Comparison of ENCODE assay signal across 33 cellular contexts in the genomic region with DNA sequence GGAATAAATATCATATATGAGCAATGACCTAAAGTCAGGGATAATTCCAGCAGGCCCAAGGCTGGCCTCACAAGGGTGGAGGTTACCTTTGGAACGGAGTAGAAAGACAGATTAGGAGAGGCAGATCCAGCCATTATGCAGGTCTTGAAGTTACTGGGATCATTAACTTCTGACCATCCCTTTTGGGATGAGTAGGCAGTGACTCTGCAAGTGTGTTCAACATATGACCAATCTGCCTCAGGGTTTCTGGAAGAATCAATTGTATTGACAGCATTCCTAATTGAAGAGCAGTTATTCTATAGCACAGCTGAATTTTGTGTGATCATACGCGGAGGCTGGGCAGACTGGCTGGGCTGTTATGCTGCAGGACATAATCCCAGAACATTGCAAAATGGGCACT.
A peak's percentile ranks its signal among the peaks of the same experiment; 100 is the strongest.
DNase-seq lines count a peak whose midpoint lies in the region; ATAC-seq, FAIRE-seq and TF ChIP-seq lines count a peak whose summit lies in the region.
"Had no signal": no experiment of that assay in that cellular context is flagged by ENCODE, and none has a peak within 500 bp of the region (broad histone marks: within the 10 kb centered on the region; RNA-seq: fewer than 3 reads in every experiment).

No MANE protein-coding gene starts in this region.

- H3K27me3 ChIP-seq in hepatocyte (no peaks in the 10 kb centered on the region), pancreas (no peaks in the 10 kb centered on the region)
- H3K27me3 ChIP-seq: stomach, thyroid gland had no signal

- H3K4me3 Mint-ChIP-seq in immature natural killer cell, result no peak overlapping the region
- H3K4me3 Mint-ChIP-seq: neural crest cell had no signal

- H3K4me1 ChIP-seq in hepatocyte (ENCODE audit: insufficient read depth) (peaks cover 15% of the 10 kb centered on the region), pancreas (peaks cover 7 to 24% (median 18%) of the 10 kb centered on the region in 3 donors)
- H3K4me1 ChIP-seq: thyroid gland had no signal

- H3K4me3 ChIP-seq in hepatocyte, result no peak overlapping the region
- H3K4me3 ChIP-seq in pancreas, result no peak overlapping the region
- H3K4me3 ChIP-seq: coronary artery, K562, lung, stomach, thyroid gland had no signal

- H3K27ac ChIP-seq in VCaP (peak overlapping the region; percentile 57), hepatocyte (peak overlapping the region; percentile 72), pancreas (peak overlapping the region in 2 of 4 donors; percentile 39 to 44)
- H3K27ac ChIP-seq: coronary artery, stomach, thyroid gland had no signal

- no peak overlapping the region for H2AFZ ChIP-seq in hepatocyte

- no peaks in the 10 kb centered on the region for H3K79me2 ChIP-seq in hepatocyte

- intact Hi-C loops in pancreas (cut with DNase I), result no loop called here

- DNase-seq in ELR (ENCODE audit: low read depth), result peak; percentile 41
- no peak for DNase-seq in hepatocyte (ENCODE audit: low spot score)
- DNase-seq in pancreas, result no peak
- no peak for DNase-seq in GM19240 (ENCODE audit: insufficient read length, low spot score)
- DNase-seq in HCEC 1CT, result no peak
- no peak for DNase-seq in immature natural killer cell
- DNase-seq: activated CD4-positive, alpha-beta T cell treated with anti-CD3 and anti-CD28 coated beads for 4 hours; activated CD8-positive, alpha-beta memory T cell treated with anti-CD3 and anti-CD28 coated beads for 24 hours; activated effector memory CD4-positive, alpha-beta T cell treated with Interleukin-2 at 50 U/mL for 16 hours; activated T-cell treated with anti-CD3 and anti-CD28 coated beads for 4 hours; Calu3; DMS79; effector CD8-positive, alpha-beta T cell; GDM1; kidney; NCI-H1092; NCI-H1694 treated with DMSO at 0.1 percent for 48 hours; NCI-H510A; right cardiac atrium; Right ventricle myocardium superior; stimulated activated CD4-positive, alpha-beta T cell treated with anti-CD3 and anti-CD28 coated beads, Interleukin-12 subunit alpha, Interleukin-12 subunit beta, amount 100 ng/mL, for 4 hours; stimulated activated CD4-positive, alpha-beta T cell treated with anti-CD3 and anti-CD28 coated beads, Interleukin-2, amount 100 ng/mL, for 48 hours; T-helper 2 cell had no signal

- FAIRE-seq in pancreas (lab: Jason Lieb, UNC), result no peak
- FAIRE-seq: A204.1, K562, kidney had no signal

- no peak overlapping the region for H3K27ac Mint-ChIP-seq in immature natural killer cell
- H3K27ac Mint-ChIP-seq: activated naive CD4-positive, alpha-beta T cell treated with anti-CD3 and anti-CD28 coated beads, Interleukin-2, amount 50 U/mL, for 72 hours had no signal

- no peaks in the 10 kb centered on the region for H3K36me3 ChIP-seq in hepatocyte (replicated peaks; ENCODE audit: insufficient read depth, low read depth)
- H3K36me3 ChIP-seq in pancreas, result no peaks in the 10 kb centered on the region
- H3K36me3 ChIP-seq: stomach, thyroid gland had no signal

- ATAC-seq in pancreas (peak in 3 of 4 donors; percentile 13 to 22 (median 18)), HG03439 (IDR thresholded peaks at IDR 0.05; ENCODE audit: unreplicated experiment) (no peak)
- ATAC-seq: activated naive CD4-positive, alpha-beta T cell treated with anti-CD3 and anti-CD28 coated beads, Interleukin-2, amount 50 U/mL, for 72 hours; K562; right cardiac atrium had no signal

- no peaks in the 10 kb centered on the region for H3K9me2 ChIP-seq in hepatocyte (replicated peaks; ENCODE audit: insufficient read depth)

- peaks cover 0 to 7% (median 1%) of the 10 kb centered on the region in 6 donors for H3K9me3 Mint-ChIP-seq in immature natural killer cell
- H3K9me3 Mint-ChIP-seq: activated naive CD4-positive, alpha-beta T cell treated with anti-CD3 and anti-CD28 coated beads, Interleukin-2, amount 50 U/mL, for 72 hours had no signal

- H3K9me3 ChIP-seq in hepatocyte (ENCODE audit: low read depth) (no peaks in the 10 kb centered on the region), pancreas (no peaks in the 10 kb centered on the region)
- H3K9me3 ChIP-seq: stomach, thyroid gland had no signal

- H4K20me1 ChIP-seq in hepatocyte (ENCODE audit: insufficient read depth, poor library complexity, severe bottlenecking), result no peaks in the 10 kb centered on the region

- peaks cover 0 to 3% (median 2%) of the 10 kb centered on the region in 3 donors for H3K27me3 Mint-ChIP-seq in immature natural killer cell (ENCODE audit: low read depth in 3 of 3)

- no peaks in the 10 kb centered on the region for H3K4me1 Mint-ChIP-seq in immature natural killer cell

- H3K4me2 ChIP-seq in hepatocyte, result peak overlapping the region; percentile 55

- H3K36me3 Mint-ChIP-seq in immature natural killer cell, result no peaks in the 10 kb centered on the region
- H3K36me3 Mint-ChIP-seq: activated naive CD4-positive, alpha-beta T cell treated with anti-CD3 and anti-CD28 coated beads, Interleukin-2, amount 50 U/mL, for 72 hours had no signal

- no peak for TF ChIP-seq CTCF in VCaP (conservative IDR thresholded peaks at IDR 0.05)
- no peak for TF ChIP-seq CTCF in hepatocyte (IDR thresholded peaks at IDR 0.05; ENCODE audit: poor library complexity)
- TF ChIP-seq CTCF in pancreas (IDR thresholded peaks at IDR 0.05), result no peak

- WGBS in hepatocyte (ENCODE audit: low lambda C conversion rate, missing lambda C conversion rate), result 66% methylated on average over 3 of the region's 3 CpGs
- WGBS in pancreas, 2 donors, result 65 to 78% methylated on average over 3 of the region's 3 CpGs
